Comparison of ENCODE assay signal across 1 cellular context in genomic region chr4:169010125-169011023, GRCh38.
TF ChIP-seq lines count a peak whose summit lies in the region.

Gene CBR4 (minus strand): TSS chr4:169010255. CDS start chr4:169010089, 166 bp downstream.

TF ChIP-seq in H1, 55 proteins besides CTCF, POLR2A, EP300 and RAD21 (continued from another document):
- TF ChIP-seq RFX5 (IDR thresholded peaks at IDR 0.05; ENCODE audit: borderline replicate concordance, low read depth, low read length) (no peak), TBP (IDR thresholded peaks at IDR 0.05; ENCODE audit: low read depth, low read length) (peak; percentile 84), MAX (IDR thresholded peaks at IDR 0.05) (no peak; the same call in 1 of the 2 replicates), SIX5 (IDR thresholded peaks at IDR 0.05; ENCODE audit: low read depth, low read length) (peak; percentile 58), HDAC6 (IDR thresholded peaks at IDR 0.05; ENCODE audit: low read depth, low read length) (no peak), SIN3A (conservative IDR thresholded peaks at IDR 0.05 in 1 of 2, IDR thresholded peaks at IDR 0.05 in 1 of 2; ENCODE audit: low read depth in 1 of 2, low read length in 2 of 2) (peak in 1 of 2 experiments; percentile 50; a peak in 1 of 4 replicates), KDM5A (IDR thresholded peaks at IDR 0.05; ENCODE audit: low read length) (no peak), CBX8 (IDR thresholded peaks at IDR 0.05; ENCODE audit: borderline replicate concordance, low read depth, low read length) (no peak), TAF1 (IDR thresholded peaks at IDR 0.05; ENCODE audit: low read depth, low read length) (peak; percentile 86), GTF2F1 (IDR thresholded peaks at IDR 0.05; ENCODE audit: borderline replicate concordance, low read depth, low read length) (0 out of 2 replicates have a peak, but pooled peaks have one; percentile 54), SP4 (IDR thresholded peaks at IDR 0.05; ENCODE audit: low read length) (no peak), POU5F1 (IDR thresholded peaks at IDR 0.05; ENCODE audit: low read depth, low read length) (no peak), TCF12 (IDR thresholded peaks at IDR 0.05; ENCODE audit: low read depth, low read length) (no peak), BRCA1 (IDR thresholded peaks at IDR 0.05; ENCODE audit: low read depth, low read length) (no peak), SAP30 (IDR thresholded peaks at IDR 0.05; ENCODE audit: insufficient read depth, insufficient replicate concordance, low read length) (no peak), SRF (IDR thresholded peaks at IDR 0.05; ENCODE audit: low read depth, low read length) (0 out of 2 replicates have a peak, but pooled peaks have one; percentile 45), ASH2L (IDR thresholded peaks at IDR 0.05; ENCODE audit: low read length) (peak; percentile 32), POLR2AphosphoS5 (IDR thresholded peaks at IDR 0.05; ENCODE audit: low read depth, low read length) (peak; percentile 73), RBBP5 (IDR thresholded peaks at IDR 0.05; ENCODE audit: borderline replicate concordance, low read depth, low read length) (peak; percentile 64), EZH2 (IDR thresholded peaks at IDR 0.05; ENCODE audit: low read depth, low read length, severe bottlenecking) (no peak), SIRT6 (IDR thresholded peaks at IDR 0.05; ENCODE audit: low read length) (no peak), HDAC2 (IDR thresholded peaks at IDR 0.05; ENCODE audit: borderline replicate concordance in 1 of 2, low read depth in 2 of 2, low read length in 2 of 2) (no peak), SP1 (IDR thresholded peaks at IDR 0.05; ENCODE audit: low read depth, low read length) (no peak), SP2 (IDR thresholded peaks at IDR 0.05; ENCODE audit: low read length) (no peak), CEBPB (IDR thresholded peaks at IDR 0.05; ENCODE audit: low read depth, low read length) (no peak), MAFK (IDR thresholded peaks at IDR 0.05; ENCODE audit: low read depth, low read length) (no peak), RXRA (IDR thresholded peaks at IDR 0.05; ENCODE audit: insufficient read depth, low read depth, low read length) (no peak), JUND (IDR thresholded peaks at IDR 0.05; ENCODE audit: low read length) (no peak), YY1 (IDR thresholded peaks at IDR 0.05; ENCODE audit: low read depth, low read length) (no peak), TEAD4 (IDR thresholded peaks at IDR 0.05; ENCODE audit: low read depth, low read length) (0 out of 2 replicates have a peak, but pooled peaks have one; percentile 2), RNF2 (IDR thresholded peaks at IDR 0.05; ENCODE audit: borderline replicate concordance, low read depth, low read length, missing control alignments, poor library complexity, severe bottlenecking) (no peak), CREB1 (IDR thresholded peaks at IDR 0.05) (peak; percentile 97), NANOG (IDR thresholded peaks at IDR 0.05; ENCODE audit: insufficient read depth, low read depth, low read length, poor library complexity, severe bottlenecking) (no peak), SUZ12 (IDR thresholded peaks at IDR 0.05; ENCODE audit: low read length) (no peak), PHF8 (conservative IDR thresholded peaks at IDR 0.05; ENCODE audit: low read depth, low read length) (peak; percentile 58), EGR1 (IDR thresholded peaks at IDR 0.05; ENCODE audit: borderline replicate concordance, low read depth, low read length) (no peak), CHD1 (IDR thresholded peaks at IDR 0.05; ENCODE audit: low read depth, low read length) (no peak), TAF7 (optimal IDR thresholded peaks at IDR 0.05; ENCODE audit: borderline replicate concordance, low read depth, low read length) (peak; percentile 29), ZNF274 (IDR thresholded peaks at IDR 0.05; ENCODE audit: borderline replicate concordance, extremely low read depth, low read length) (no peak), GABPA (IDR thresholded peaks at IDR 0.05; ENCODE audit: borderline replicate concordance, insufficient read depth, low read length) (no peak), BCL11A (IDR thresholded peaks at IDR 0.05; ENCODE audit: low read depth in 2 of 2, low read length in 2 of 2) (no peak), CTBP2 (IDR thresholded peaks at IDR 0.05; ENCODE audit: borderline replicate concordance, insufficient read depth, insufficient read length, low read length) (no peak), KDM1A (IDR thresholded peaks at IDR 0.05; ENCODE audit: borderline replicate concordance, low read length) (no peak), FOSL1 (IDR thresholded peaks at IDR 0.05; ENCODE audit: insufficient read depth, low read depth, low read length) (no peak), ATF3 (IDR thresholded peaks at IDR 0.05; ENCODE audit: insufficient read depth, low read depth, low read length) (no peak), CHD7 (IDR thresholded peaks at IDR 0.05; ENCODE audit: insufficient replicate concordance, low read length) (no peak), NRF1 (IDR thresholded peaks at IDR 0.05; ENCODE audit: low read depth, low read length) (peak; percentile 77), BACH1 (IDR thresholded peaks at IDR 0.05; ENCODE audit: low read length) (no peak), E2F6 (IDR thresholded peaks at IDR 0.05) (no peak), KDM4A (IDR thresholded peaks at IDR 0.05; ENCODE audit: low read depth, low read length, severe bottlenecking) (peak; percentile 81)
- TF ChIP-seq, protein P1, sequence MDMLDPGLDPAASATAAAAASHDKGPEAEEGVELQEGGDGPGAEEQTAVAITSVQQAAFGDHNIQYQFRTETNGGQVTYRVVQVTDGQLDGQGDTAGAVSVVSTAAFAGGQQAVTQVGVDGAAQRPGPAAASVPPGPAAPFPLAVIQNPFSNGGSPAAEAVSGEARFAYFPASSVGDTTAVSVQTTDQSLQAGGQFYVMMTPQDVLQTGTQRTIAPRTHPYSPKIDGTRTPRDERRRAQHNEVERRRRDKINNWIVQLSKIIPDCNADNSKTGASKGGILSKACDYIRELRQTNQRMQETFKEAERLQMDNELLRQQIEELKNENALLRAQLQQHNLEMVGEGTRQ (IDR thresholded peaks at IDR 0.05; ENCODE audit: low read length), result no peak
- TF ChIP-seq, protein P2, sequence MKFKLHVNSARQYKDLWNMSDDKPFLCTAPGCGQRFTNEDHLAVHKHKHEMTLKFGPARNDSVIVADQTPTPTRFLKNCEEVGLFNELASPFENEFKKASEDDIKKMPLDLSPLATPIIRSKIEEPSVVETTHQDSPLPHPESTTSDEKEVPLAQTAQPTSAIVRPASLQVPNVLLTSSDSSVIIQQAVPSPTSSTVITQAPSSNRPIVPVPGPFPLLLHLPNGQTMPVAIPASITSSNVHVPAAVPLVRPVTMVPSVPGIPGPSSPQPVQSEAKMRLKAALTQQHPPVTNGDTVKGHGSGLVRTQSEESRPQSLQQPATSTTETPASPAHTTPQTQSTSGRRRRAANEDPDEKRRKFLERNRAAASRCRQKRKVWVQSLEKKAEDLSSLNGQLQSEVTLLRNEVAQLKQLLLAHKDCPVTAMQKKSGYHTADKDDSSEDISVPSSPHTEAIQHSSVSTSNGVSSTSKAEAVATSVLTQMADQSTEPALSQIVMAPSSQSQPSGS (IDR thresholded peaks at IDR 0.05; ENCODE audit: low read length), result no peak; the same call in 1 of the 2 replicates
